2 cellular contexts compared by ENCODE assay signal in the genomic region with DNA sequence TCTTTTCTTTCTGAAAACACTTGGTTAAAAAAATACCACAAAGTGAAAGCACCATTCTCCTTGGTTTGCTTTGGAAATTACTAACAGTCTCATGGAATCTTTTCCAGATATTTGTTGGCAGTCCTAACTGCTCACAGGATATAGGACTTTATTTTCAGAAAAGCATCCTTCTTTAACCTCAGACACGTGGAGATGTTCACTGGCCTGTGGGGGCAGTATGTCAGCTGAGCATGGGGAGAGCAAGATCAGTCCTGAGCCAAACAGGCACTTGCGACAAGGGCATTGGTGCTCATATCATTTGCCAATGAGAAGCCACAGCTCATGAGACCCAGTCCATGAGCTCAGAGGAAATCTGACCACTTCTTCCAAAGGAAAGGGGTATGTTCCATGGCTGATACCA.
TF ChIP-seq lines count a peak whose summit lies in the region.

No MANE protein-coding gene starts in this region.

TF ChIP-seq in GM23338, 12 proteins besides CTCF, POLR2A, EP300 and RAD21 (continued from another document):
- TF ChIP-seq, protein P1, sequence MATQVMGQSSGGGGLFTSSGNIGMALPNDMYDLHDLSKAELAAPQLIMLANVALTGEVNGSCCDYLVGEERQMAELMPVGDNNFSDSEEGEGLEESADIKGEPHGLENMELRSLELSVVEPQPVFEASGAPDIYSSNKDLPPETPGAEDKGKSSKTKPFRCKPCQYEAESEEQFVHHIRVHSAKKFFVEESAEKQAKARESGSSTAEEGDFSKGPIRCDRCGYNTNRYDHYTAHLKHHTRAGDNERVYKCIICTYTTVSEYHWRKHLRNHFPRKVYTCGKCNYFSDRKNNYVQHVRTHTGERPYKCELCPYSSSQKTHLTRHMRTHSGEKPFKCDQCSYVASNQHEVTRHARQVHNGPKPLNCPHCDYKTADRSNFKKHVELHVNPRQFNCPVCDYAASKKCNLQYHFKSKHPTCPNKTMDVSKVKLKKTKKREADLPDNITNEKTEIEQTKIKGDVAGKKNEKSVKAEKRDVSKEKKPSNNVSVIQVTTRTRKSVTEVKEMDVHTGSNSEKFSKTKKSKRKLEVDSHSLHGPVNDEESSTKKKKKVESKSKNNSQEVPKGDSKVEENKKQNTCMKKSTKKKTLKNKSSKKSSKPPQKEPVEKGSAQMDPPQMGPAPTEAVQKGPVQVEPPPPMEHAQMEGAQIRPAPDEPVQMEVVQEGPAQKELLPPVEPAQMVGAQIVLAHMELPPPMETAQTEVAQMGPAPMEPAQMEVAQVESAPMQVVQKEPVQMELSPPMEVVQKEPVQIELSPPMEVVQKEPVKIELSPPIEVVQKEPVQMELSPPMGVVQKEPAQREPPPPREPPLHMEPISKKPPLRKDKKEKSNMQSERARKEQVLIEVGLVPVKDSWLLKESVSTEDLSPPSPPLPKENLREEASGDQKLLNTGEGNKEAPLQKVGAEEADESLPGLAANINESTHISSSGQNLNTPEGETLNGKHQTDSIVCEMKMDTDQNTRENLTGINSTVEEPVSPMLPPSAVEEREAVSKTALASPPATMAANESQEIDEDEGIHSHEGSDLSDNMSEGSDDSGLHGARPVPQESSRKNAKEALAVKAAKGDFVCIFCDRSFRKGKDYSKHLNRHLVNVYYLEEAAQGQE (IDR thresholded peaks at IDR 0.05; ENCODE audit: unreplicated experiment) = no peak
- TF ChIP-seq, protein P2, sequence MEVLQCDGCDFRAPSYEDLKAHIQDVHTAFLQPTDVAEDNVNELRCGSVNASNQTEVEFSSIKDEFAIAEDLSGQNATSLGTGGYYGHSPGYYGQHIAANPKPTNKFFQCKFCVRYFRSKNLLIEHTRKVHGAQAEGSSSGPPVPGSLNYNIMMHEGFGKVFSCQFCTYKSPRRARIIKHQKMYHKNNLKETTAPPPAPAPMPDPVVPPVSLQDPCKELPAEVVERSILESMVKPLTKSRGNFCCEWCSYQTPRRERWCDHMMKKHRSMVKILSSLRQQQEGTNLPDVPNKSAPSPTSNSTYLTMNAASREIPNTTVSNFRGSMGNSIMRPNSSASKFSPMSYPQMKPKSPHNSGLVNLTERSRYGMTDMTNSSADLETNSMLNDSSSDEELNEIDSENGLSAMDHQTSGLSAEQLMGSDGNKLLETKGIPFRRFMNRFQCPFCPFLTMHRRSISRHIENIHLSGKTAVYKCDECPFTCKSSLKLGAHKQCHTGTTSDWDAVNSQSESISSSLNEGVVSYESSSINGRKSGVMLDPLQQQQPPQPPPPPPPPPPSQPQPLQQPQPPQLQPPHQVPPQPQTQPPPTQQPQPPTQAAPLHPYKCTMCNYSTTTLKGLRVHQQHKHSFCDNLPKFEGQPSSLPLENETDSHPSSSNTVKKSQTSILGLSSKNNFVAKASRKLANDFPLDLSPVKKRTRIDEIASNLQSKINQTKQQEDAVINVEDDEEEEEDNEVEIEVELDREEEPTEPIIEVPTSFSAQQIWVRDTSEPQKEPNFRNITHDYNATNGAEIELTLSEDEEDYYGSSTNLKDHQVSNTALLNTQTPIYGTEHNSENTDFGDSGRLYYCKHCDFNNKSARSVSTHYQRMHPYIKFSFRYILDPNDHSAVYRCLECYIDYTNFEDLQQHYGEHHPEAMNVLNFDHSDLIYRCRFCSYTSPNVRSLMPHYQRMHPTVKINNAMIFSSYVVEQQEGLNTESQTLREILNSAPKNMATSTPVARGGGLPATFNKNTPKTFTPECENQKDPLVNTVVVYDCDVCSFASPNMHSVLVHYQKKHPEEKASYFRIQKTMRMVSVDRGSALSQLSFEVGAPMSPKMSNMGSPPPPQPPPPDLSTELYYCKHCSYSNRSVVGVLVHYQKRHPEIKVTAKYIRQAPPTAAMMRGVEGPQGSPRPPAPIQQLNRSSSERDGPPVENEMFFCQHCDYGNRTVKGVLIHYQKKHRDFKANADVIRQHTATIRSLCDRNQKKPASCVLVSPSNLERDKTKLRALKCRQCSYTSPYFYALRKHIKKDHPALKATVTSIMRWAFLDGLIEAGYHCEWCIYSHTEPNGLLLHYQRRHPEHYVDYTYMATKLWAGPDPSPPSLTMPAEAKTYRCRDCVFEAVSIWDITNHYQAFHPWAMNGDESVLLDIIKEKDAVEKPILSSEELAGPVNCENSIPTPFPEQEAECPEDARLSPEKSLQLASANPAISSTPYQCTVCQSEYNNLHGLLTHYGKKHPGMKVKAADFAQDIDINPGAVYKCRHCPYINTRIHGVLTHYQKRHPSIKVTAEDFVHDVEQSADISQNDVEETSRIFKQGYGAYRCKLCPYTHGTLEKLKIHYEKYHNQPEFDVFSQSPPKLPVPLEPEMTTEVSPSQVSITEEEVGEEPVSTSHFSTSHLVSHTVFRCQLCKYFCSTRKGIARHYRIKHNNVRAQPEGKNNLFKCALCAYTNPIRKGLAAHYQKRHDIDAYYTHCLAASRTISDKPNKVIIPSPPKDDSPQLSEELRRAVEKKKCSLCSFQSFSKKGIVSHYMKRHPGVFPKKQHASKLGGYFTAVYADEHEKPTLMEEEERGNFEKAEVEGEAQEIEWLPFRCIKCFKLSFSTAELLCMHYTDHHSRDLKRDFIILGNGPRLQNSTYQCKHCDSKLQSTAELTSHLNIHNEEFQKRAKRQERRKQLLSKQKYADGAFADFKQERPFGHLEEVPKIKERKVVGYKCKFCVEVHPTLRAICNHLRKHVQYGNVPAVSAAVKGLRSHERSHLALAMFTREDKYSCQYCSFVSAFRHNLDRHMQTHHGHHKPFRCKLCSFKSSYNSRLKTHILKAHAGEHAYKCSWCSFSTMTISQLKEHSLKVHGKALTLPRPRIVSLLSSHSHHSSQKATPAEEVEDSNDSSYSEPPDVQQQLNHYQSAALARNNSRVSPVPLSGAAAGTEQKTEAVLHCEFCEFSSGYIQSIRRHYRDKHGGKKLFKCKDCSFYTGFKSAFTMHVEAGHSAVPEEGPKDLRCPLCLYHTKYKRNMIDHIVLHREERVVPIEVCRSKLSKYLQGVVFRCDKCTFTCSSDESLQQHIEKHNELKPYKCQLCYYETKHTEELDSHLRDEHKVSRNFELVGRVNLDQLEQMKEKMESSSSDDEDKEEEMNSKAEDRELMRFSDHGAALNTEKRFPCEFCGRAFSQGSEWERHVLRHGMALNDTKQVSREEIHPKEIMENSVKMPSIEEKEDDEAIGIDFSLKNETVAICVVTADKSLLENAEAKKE (CRISPR knock-in tag; IDR thresholded peaks at IDR 0.05) = no peak
- TF ChIP-seq, protein P3, sequence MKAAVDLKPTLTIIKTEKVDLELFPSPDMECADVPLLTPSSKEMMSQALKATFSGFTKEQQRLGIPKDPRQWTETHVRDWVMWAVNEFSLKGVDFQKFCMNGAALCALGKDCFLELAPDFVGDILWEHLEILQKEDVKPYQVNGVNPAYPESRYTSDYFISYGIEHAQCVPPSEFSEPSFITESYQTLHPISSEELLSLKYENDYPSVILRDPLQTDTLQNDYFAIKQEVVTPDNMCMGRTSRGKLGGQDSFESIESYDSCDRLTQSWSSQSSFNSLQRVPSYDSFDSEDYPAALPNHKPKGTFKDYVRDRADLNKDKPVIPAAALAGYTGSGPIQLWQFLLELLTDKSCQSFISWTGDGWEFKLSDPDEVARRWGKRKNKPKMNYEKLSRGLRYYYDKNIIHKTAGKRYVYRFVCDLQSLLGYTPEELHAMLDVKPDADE (IDR thresholded peaks at IDR 0.05) = no peak
- no peak for TF ChIP-seq EZH2 (IDR thresholded peaks at IDR 0.05; ENCODE audit: low read depth, unreplicated experiment)
- no peak for TF ChIP-seq CREB1 (CRISPR knock-in tag; IDR thresholded peaks at IDR 0.05; ENCODE audit: low read depth)
- no peak for TF ChIP-seq NANOG (IDR thresholded peaks at IDR 0.05; ENCODE audit: borderline replicate concordance)
- TF ChIP-seq EZH2phosphoT487 (IDR thresholded peaks at IDR 0.05; ENCODE audit: unreplicated experiment) = no peak
- no peak for TF ChIP-seq POLR2AphosphoS5 (IDR thresholded peaks at IDR 0.05; ENCODE audit: low read depth)

TF ChIP-seq in SK-N-SH, 30 proteins besides CTCF, POLR2A, EP300 and RAD21 (continued from another document):
- TF ChIP-seq NRF1 (IDR thresholded peaks at IDR 0.05; ENCODE audit: low read depth, low read length) (no peak), CHD2 (IDR thresholded peaks at IDR 0.05; ENCODE audit: low read length, partially characterized antibody) (no peak), TAF1 (IDR thresholded peaks at IDR 0.05; ENCODE audit: borderline replicate concordance, low read depth, low read length) (no peak)
- TF ChIP-seq, protein P1 (IDR thresholded peaks at IDR 0.05; ENCODE audit: low read depth, low read length) = no peak
